8 cellular contexts compared by ENCODE assay signal in the genomic region with DNA sequence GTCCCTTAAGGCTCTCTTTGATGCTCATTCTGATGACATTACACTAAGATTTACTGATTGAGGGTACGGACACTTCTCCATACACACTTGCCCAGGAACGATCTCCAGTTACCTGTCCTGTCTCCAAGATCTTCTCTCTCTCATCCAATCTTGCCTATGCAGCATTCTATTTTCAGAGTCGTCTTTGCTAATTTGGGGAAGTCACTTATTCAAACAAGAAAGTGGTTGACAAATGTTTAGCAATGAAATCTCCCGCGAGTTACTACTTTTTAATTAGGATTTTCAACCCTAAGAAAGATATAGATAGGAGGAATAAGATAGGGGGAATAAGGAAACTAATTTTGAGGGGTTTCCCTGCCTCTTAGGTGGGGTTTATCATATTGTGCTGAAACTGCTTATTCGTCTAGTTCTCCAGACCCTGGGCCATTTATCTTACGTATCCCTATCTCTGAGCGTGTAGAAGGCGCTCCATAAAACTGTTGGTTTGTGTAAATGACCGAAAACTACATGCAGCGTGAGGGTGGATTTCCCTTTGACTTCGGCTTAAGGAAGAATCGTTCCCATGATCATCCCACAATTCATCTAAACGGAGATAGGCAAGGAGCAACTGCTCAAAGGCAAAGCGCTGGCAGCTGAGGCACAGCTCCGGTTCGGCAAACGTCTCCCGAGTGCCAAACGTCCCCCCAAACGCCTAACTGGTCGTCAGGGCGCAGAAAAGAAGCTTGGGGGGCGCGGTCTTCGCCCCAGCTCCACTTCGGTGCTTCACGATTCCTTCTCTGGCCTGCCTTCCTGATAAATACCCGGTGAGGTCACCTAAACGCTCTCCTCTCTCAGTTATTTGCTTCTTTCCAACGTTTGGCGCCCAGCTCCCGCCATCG. TPM values are rescaled to one million over a fixed set of nuclear protein-coding genes. Genes with fewer than 3 reads are reported as not detected.
DNase-seq lines count a peak whose midpoint lies in the region; ATAC-seq and TF ChIP-seq lines count a peak whose summit lies in the region.

No MANE protein-coding gene starts in this region.

- H3K27ac ChIP-seq in CD8-positive, alpha-beta memory T cell (ENCODE audit: low read depth, low read length), result peak overlapping the region; percentile 85
- H3K27ac ChIP-seq in Karpas-422 (ENCODE audit: low read length), result peak overlapping the region; percentile 73

- peak overlapping the region; percentile 93 for H3K4me3 ChIP-seq in CD8-positive, alpha-beta memory T cell (ENCODE audit: low read length)
- H3K4me3 ChIP-seq in Karpas-422 (ENCODE audit: low read length), result peak overlapping the region; percentile 84

- ATAC-seq in GM21390 (IDR thresholded peaks at IDR 0.05; ENCODE audit: unreplicated experiment), result peak; percentile 8
- peak; percentile 1; the same call in 1 of the 2 replicates for ATAC-seq in WTC11
- ATAC-seq in GM21786 (IDR thresholded peaks at IDR 0.05; ENCODE audit: unreplicated experiment), result no peak
- ATAC-seq in GM21737 (IDR thresholded peaks at IDR 0.05; ENCODE audit: unreplicated experiment), result no peak

- no peaks in the 10 kb centered on the region for H3K9me3 Mint-ChIP-seq in CD8-positive, alpha-beta memory T cell
- H3K9me3 Mint-ChIP-seq in WTC11 (peaks cover 10% of the 10 kb centered on the region), osteocyte (ENCODE audit: unreplicated experiment) (no peaks in the 10 kb centered on the region)

- no peaks in the 10 kb centered on the region for H3K27me3 ChIP-seq in CD8-positive, alpha-beta memory T cell (ENCODE audit: insufficient read depth, low read length, poor library complexity, severe bottlenecking)
- H3K27me3 ChIP-seq in Karpas-422 (ENCODE audit: low read length), result no peaks in the 10 kb centered on the region

- peak overlapping the region; percentile 94 for H3K4me2 ChIP-seq in Karpas-422 (ENCODE audit: low read depth, low read length, poor library complexity, severe bottlenecking)

- H3K36me3 Mint-ChIP-seq in CD8-positive, alpha-beta memory T cell, result peaks cover 0 to 16% (median 5%) of the 10 kb centered on the region in 3 donors
- H3K36me3 Mint-ChIP-seq in WTC11, result peaks cover 19% of the 10 kb centered on the region
- H3K36me3 Mint-ChIP-seq in osteocyte (ENCODE audit: unreplicated experiment), result peaks cover 10% of the 10 kb centered on the region

- peak overlapping the region; percentile 33; the same call in 1 of the 2 replicates for H2AFZ ChIP-seq in Karpas-422 (ENCODE audit: low read length)

- no peak for TF ChIP-seq CTCF in WTC11 (IDR thresholded peaks at IDR 0.05)
- no peak for TF ChIP-seq CTCF in osteocyte (IDR thresholded peaks at IDR 0.05)

- H3K9me2 ChIP-seq in Karpas-422 (replicated peaks; ENCODE audit: insufficient read depth, low read length), result no peaks in the 10 kb centered on the region

- peak overlapping the region; percentile 92 to 99 (median 95) for H3K4me3 Mint-ChIP-seq in CD8-positive, alpha-beta memory T cell
- H3K4me3 Mint-ChIP-seq in WTC11, result peak overlapping the region; percentile 98
- peak overlapping the region; percentile 93 for H3K4me3 Mint-ChIP-seq in osteocyte (ENCODE audit: unreplicated experiment)

- peaks cover 89% of the 10 kb centered on the region for H3K79me2 ChIP-seq in Karpas-422 (ENCODE audit: low read length)

- POLR2A ChIA-PET in CD8-positive, alpha-beta memory T cell (lab: Charles Lee), result interaction anchor here (0.7 to 0.8 kb wide), 2 partner anchors 477 to 1141 kb away, joined by 3 to 4 read pairs; a partner anchor contains a TSS
- POLR2A ChIA-PET in WTC11 (lab: Charles Lee), result interaction anchor here (0.6 kb wide), 1 partner anchor 174 kb away, joined by 4 read pairs; no protein-coding TSS in a partner anchor

- H3K27me3 Mint-ChIP-seq in CD8-positive, alpha-beta memory T cell, result no peaks in the 10 kb centered on the region
- H3K27me3 Mint-ChIP-seq in WTC11 (ENCODE audit: low read depth) (no peaks in the 10 kb centered on the region), osteocyte (ENCODE audit: unreplicated experiment) (no peaks in the 10 kb centered on the region)

- DNase-seq in CD8-positive, alpha-beta memory T cell, result peak in 1 of 5 donors; percentile 2
- DNase-seq in Karpas-422 (peak; percentile 82), WTC11 (ENCODE audit: low spot score) (no peak), globus pallidus (ENCODE audit: low spot score) (peak; percentile 33), osteocyte (ENCODE audit: extremely low spot score, unreplicated experiment) (no peak)

- peaks cover 34 to 52% (median 49%) of the 10 kb centered on the region in 3 donors for H3K4me1 Mint-ChIP-seq in CD8-positive, alpha-beta memory T cell
- H3K4me1 Mint-ChIP-seq in WTC11 (peaks cover 19% of the 10 kb centered on the region), osteocyte (ENCODE audit: unreplicated experiment) (peaks cover 27% of the 10 kb centered on the region)

- no peaks in the 10 kb centered on the region for H3K9me3 ChIP-seq in CD8-positive, alpha-beta memory T cell (ENCODE audit: low read length)
- no peaks in the 10 kb centered on the region for H3K9me3 ChIP-seq in Karpas-422 (ENCODE audit: low read length)

- H3K4me1 ChIP-seq in CD8-positive, alpha-beta memory T cell (ENCODE audit: insufficient read depth, low read length), result peaks cover 28% of the 10 kb centered on the region
- peaks cover 45% of the 10 kb centered on the region for H3K4me1 ChIP-seq in Karpas-422 (ENCODE audit: low read length)

- H3K9ac ChIP-seq in Karpas-422 (ENCODE audit: low read length), result peak overlapping the region; percentile 86

- no peaks in the 10 kb centered on the region for H3K36me3 ChIP-seq in CD8-positive, alpha-beta memory T cell (ENCODE audit: insufficient read depth, low read length)
- peaks cover 12% of the 10 kb centered on the region for H3K36me3 ChIP-seq in Karpas-422 (ENCODE audit: insufficient read depth, low read length)

- peak overlapping the region; percentile 94 to 100 (median 97) for H3K27ac Mint-ChIP-seq in CD8-positive, alpha-beta memory T cell
- H3K27ac Mint-ChIP-seq in WTC11, result peak overlapping the region; percentile 99
- peak overlapping the region; percentile 96 for H3K27ac Mint-ChIP-seq in osteocyte (ENCODE audit: unreplicated experiment)

- CTCF ChIA-PET in CD8-positive, alpha-beta memory T cell (lab: Charles Lee), result interaction anchor here (1.0 to 1.4 kb wide), 2 partner anchors 11 to 390 kb away, joined by 3 to 5 read pairs; no protein-coding TSS in a partner anchor
- CTCF ChIA-PET in WTC11 (lab: Charles Lee), result interaction anchor here (0.6 to 1.5 kb wide), 2 partner anchors 329 to 388 kb away, joined by 3 to 6 read pairs; no protein-coding TSS in a partner anchor

- peaks cover 5% of the 10 kb centered on the region; the same call in 1 of the 2 replicates for H4K20me1 ChIP-seq in Karpas-422 (ENCODE audit: insufficient read depth, low read depth, low read length)

TF ChIP-seq in WTC11, 78 proteins besides CTCF, POLR2A, EP300 and RAD21:
- TF ChIP-seq, protein P1, sequence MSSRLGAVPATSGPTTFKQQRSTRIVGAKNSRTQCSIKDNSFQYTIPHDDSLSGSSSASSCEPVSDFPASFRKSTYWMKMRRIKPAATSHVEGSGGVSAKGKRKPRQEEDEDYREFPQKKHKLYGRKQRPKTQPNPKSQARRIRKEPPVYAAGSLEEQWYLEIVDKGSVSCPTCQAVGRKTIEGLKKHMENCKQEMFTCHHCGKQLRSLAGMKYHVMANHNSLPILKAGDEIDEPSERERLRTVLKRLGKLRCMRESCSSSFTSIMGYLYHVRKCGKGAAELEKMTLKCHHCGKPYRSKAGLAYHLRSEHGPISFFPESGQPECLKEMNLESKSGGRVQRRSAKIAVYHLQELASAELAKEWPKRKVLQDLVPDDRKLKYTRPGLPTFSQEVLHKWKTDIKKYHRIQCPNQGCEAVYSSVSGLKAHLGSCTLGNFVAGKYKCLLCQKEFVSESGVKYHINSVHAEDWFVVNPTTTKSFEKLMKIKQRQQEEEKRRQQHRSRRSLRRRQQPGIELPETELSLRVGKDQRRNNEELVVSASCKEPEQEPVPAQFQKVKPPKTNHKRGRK (CRISPR knock-in tag; IDR thresholded peaks at IDR 0.05; ENCODE audit: borderline replicate concordance), result 0 out of 2 replicates have a peak, but pooled peaks have one; percentile 51
- no peak for TF ChIP-seq ATF1 (CRISPR knock-in tag; IDR thresholded peaks at IDR 0.05)
- 0 out of 2 replicates have a peak, but pooled peaks have one; percentile 30 for TF ChIP-seq FOXP1 (CRISPR knock-in tag; IDR thresholded peaks at IDR 0.05; ENCODE audit: borderline replicate concordance)
- no peak for TF ChIP-seq RORB (CRISPR knock-in tag; IDR thresholded peaks at IDR 0.05)

RNA-seq across cellular contexts. Expression of a gene that starts 0.8 kb away (rescaled TPM):
- total RNA-seq in CD8-positive, alpha-beta memory T cell, result 10 to 100 TPM; 36.4 to 38.8 TPM
- 20.4 TPM for polyA plus RNA-seq in CD8-positive, alpha-beta memory T cell
- 39.3 and 45.6 TPM in 2 replicates for total RNA-seq in Karpas-422 (2014; rRNA removed; shearing (Covaris generic); ENCODE audit: low replicate concordance)
- total RNA-seq in WTC11 (2021) (24.3 to 26.9 TPM (median 25.9 TPM) in 3 replicates), osteocyte (19.2 and 21.3 TPM in 2 replicates)

RNA-seq across cellular contexts. Expression of a gene that starts 1.0 kb away (rescaled TPM):
- 10 to 100 TPM; 37.8 to 41.4 TPM for total RNA-seq in CD8-positive, alpha-beta memory T cell
- 16.3 TPM for polyA plus RNA-seq in CD8-positive, alpha-beta memory T cell
- 13.8 and 26.0 TPM in 2 replicates for total RNA-seq in Karpas-422 (2014; rRNA removed; shearing (Covaris generic); ENCODE audit: low replicate concordance)
- total RNA-seq in WTC11 (2021), result 39.1 to 43.4 TPM (median 40.9 TPM) in 3 replicates
- total RNA-seq in osteocyte, result 27.0 and 34.6 TPM in 2 replicates

Comparison
In these comparisons a context has a peak if more than half of its experiments do, and no peak if none do; other contexts are left out.
1. DNase-seq: peak in Karpas-422 (single experiment) and globus pallidus (single experiment); none in WTC11 (single experiment) and osteocyte (single experiment).
2. ATAC-seq: peak in GM21390 (single experiment) and WTC11 (single experiment); none in GM21786 (single experiment) and GM21737 (single experiment).
3. Peak in every context shown above with its lines, with median percentiles within 50 percentile points of each other: H3K27ac Mint-ChIP-seq and H3K4me3 Mint-ChIP-seq.